Comparison of ENCODE assay signal across 8 cellular contexts in genomic region chr2:3535794-3536681, GRCh38. TPM values are rescaled to one million over a fixed set of nuclear protein-coding genes. Genes with fewer than 3 reads are reported as not detected.
DNase-seq lines count a peak whose midpoint lies in the region; ATAC-seq and TF ChIP-seq lines count a peak whose summit lies in the region.

No MANE protein-coding gene starts in this region.

- peaks cover 11% of the 10 kb centered on the region for H3K4me1 Mint-ChIP-seq in activated CD4-positive, alpha-beta T cell treated with anti-CD3 and anti-CD28 coated beads for 36 hours
- no peaks in the 10 kb centered on the region for H3K4me1 Mint-ChIP-seq in effector memory CD8-positive, alpha-beta T cell (ENCODE audit: low read depth in 2 of 2)
- H3K4me1 Mint-ChIP-seq in mesothelial cell of epicardium (peaks cover 19% of the 10 kb centered on the region), type B pancreatic cell (ENCODE audit: unreplicated experiment) (peaks cover 12% of the 10 kb centered on the region)

- peak; percentile 77 for ATAC-seq in activated CD4-positive, alpha-beta T cell treated with anti-CD3 and anti-CD28 coated beads for 36 hours
- ATAC-seq in effector memory CD8-positive, alpha-beta T cell (replicated peaks), result no peak

- peak; percentile 28 for DNase-seq in activated CD4-positive, alpha-beta T cell treated with anti-CD3 and anti-CD28 coated beads for 36 hours
- no peak for DNase-seq in activated CD4-positive, alpha-beta T cell treated with anti-CD3 and anti-CD28 coated beads for 4 hours
- DNase-seq in RPMI7951 (ENCODE audit: low read depth) (peak; percentile 93), mesothelial cell of epicardium (ENCODE audit: low spot score in 2 of 2, unreplicated experiment in 2 of 2) (peak; percentile 43 to 75), type B pancreatic cell (ENCODE audit: extremely low spot score, unreplicated experiment) (no peak), NCI-H2107 (lab: John Stamatoyannopoulos, UW) (no peak), NCI-H1694 (lab: John Stamatoyannopoulos, UW) (no peak)
- no peak for DNase-seq in effector memory CD8-positive, alpha-beta T cell

- H3K9me3 Mint-ChIP-seq in activated CD4-positive, alpha-beta T cell treated with anti-CD3 and anti-CD28 coated beads for 36 hours (ENCODE audit: low read depth), result no peaks in the 10 kb centered on the region
- no peaks in the 10 kb centered on the region for H3K9me3 Mint-ChIP-seq in effector memory CD8-positive, alpha-beta T cell
- H3K9me3 Mint-ChIP-seq in mesothelial cell of epicardium (no peaks in the 10 kb centered on the region), type B pancreatic cell (no peaks in the 10 kb centered on the region)

- peak overlapping the region; percentile 80 for H3K27ac Mint-ChIP-seq in activated CD4-positive, alpha-beta T cell treated with anti-CD3 and anti-CD28 coated beads for 36 hours
- peak overlapping the region; percentile 62 to 76 for H3K27ac Mint-ChIP-seq in effector memory CD8-positive, alpha-beta T cell
- peak overlapping the region; percentile 100 for H3K27ac Mint-ChIP-seq in mesothelial cell of epicardium
- peak overlapping the region; percentile 99 for H3K27ac Mint-ChIP-seq in type B pancreatic cell

- CTCF ChIA-PET in activated CD4-positive, alpha-beta T cell treated with anti-CD3 and anti-CD28 coated beads for 36 hours (lab: Charles Lee), result interaction anchor here (0.5 to 0.7 kb wide), 2 partner anchors 11 to 632 kb away, joined by 3 read pairs; no protein-coding TSS in a partner anchor

- TF ChIP-seq CTCF in mesothelial cell of epicardium (IDR thresholded peaks at IDR 0.05; ENCODE audit: unreplicated experiment) (no peak), type B pancreatic cell (conservative IDR thresholded peaks at IDR 0.05) (no peak)

- peaks cover 14% of the 10 kb centered on the region for H3K36me3 Mint-ChIP-seq in activated CD4-positive, alpha-beta T cell treated with anti-CD3 and anti-CD28 coated beads for 36 hours (ENCODE audit: low read depth)
- peaks cover 19% of the 10 kb centered on the region for H3K36me3 Mint-ChIP-seq in effector memory CD8-positive, alpha-beta T cell (ENCODE audit: insufficient read depth)
- H3K36me3 Mint-ChIP-seq in mesothelial cell of epicardium, result peaks cover 8% of the 10 kb centered on the region
- no peaks in the 10 kb centered on the region for H3K36me3 Mint-ChIP-seq in type B pancreatic cell

- intact Hi-C loops in activated CD4-positive, alpha-beta T cell treated with anti-CD3 and anti-CD28 coated beads for 36 hours (cut with DNase I, micrococcal nuclease), result no loop called here

- peak overlapping the region; percentile 69 for H3K4me3 Mint-ChIP-seq in activated CD4-positive, alpha-beta T cell treated with anti-CD3 and anti-CD28 coated beads for 36 hours
- H3K4me3 Mint-ChIP-seq in effector memory CD8-positive, alpha-beta T cell, result peak overlapping the region; percentile 54 to 76
- peak overlapping the region; percentile 81 for H3K4me3 Mint-ChIP-seq in mesothelial cell of epicardium
- peak overlapping the region; percentile 84 for H3K4me3 Mint-ChIP-seq in type B pancreatic cell

- POLR2A ChIA-PET in activated CD4-positive, alpha-beta T cell treated with anti-CD3 and anti-CD28 coated beads for 36 hours (lab: Charles Lee), result interaction anchor here (0.6 kb wide), 1 partner anchor 20 kb away, joined by 4 read pairs; no protein-coding TSS in a partner anchor

- H3K27me3 Mint-ChIP-seq in activated CD4-positive, alpha-beta T cell treated with anti-CD3 and anti-CD28 coated beads for 36 hours, result no peaks in the 10 kb centered on the region
- no peaks in the 10 kb centered on the region for H3K27me3 Mint-ChIP-seq in effector memory CD8-positive, alpha-beta T cell
- H3K27me3 Mint-ChIP-seq in mesothelial cell of epicardium (ENCODE audit: low read depth) (no peaks in the 10 kb centered on the region), type B pancreatic cell (no peaks in the 10 kb centered on the region)

RNA-seq across cellular contexts. Expression of gene ADI1, which starts 16.7 kb away (rescaled TPM):
- total RNA-seq in activated CD4-positive, alpha-beta T cell treated with anti-CD3 and anti-CD28 coated beads for 36 hours, result 10 to 100 TPM; 32.3 to 33.3 TPM
- 91.8 and 102 TPM in 2 replicates for total RNA-seq in RPMI7951 (2014; rRNA removed; shearing (Covaris generic))
- total RNA-seq in mesothelial cell of epicardium (16.6 to 18.7 TPM (median 17.6 TPM) in 3 replicates), type B pancreatic cell (ENCODE audit: low replicate concordance) (40.0 and 54.7 TPM in 2 replicates)

RNA-seq across cellular contexts. Expression of gene RNASEH1, which starts 22.1 kb away (rescaled TPM):
- total RNA-seq in activated CD4-positive, alpha-beta T cell treated with anti-CD3 and anti-CD28 coated beads for 36 hours, result 10 to 100 TPM; 14.6 to 24.0 TPM
- 24.9 and 29.3 TPM in 2 replicates for total RNA-seq in RPMI7951 (2014; rRNA removed; shearing (Covaris generic))
- total RNA-seq in mesothelial cell of epicardium (21.1 to 24.3 TPM (median 22.5 TPM) in 3 replicates), type B pancreatic cell (ENCODE audit: low replicate concordance) (19.3 and 21.7 TPM in 2 replicates)

RNA-seq across cellular contexts. Expression of gene RPS7, which starts 39.0 kb away (rescaled TPM):
- 1,000 to 10,000 TPM; 1,481 to 1,840 TPM for total RNA-seq in activated CD4-positive, alpha-beta T cell treated with anti-CD3 and anti-CD28 coated beads for 36 hours
- total RNA-seq in RPMI7951 (2014; rRNA removed; shearing (Covaris generic)), result 2,566 and 3,002 TPM in 2 replicates
- total RNA-seq in mesothelial cell of epicardium (1,528 to 1,604 TPM (median 1,590 TPM) in 3 replicates), type B pancreatic cell (ENCODE audit: low replicate concordance) (1,678 and 1,855 TPM in 2 replicates)

RNA-seq across cellular contexts. Expression of gene COLEC11, which starts 58.9 kb away (rescaled TPM):
- under 1 TPM; 0.18 to 0.37 TPM for total RNA-seq in activated CD4-positive, alpha-beta T cell treated with anti-CD3 and anti-CD28 coated beads for 36 hours
- total RNA-seq in RPMI7951 (2014; rRNA removed; shearing (Covaris generic)), result 0.48 TPM in 1 of 2 replicates, not detected in the other
- total RNA-seq in mesothelial cell of epicardium (9.8 to 10.8 TPM (median 10.1 TPM) in 3 replicates), type B pancreatic cell (ENCODE audit: low replicate concordance) (0.33 and 0.63 TPM in 2 replicates)

Comparison
In these comparisons a context has a peak if more than half of its experiments do, and no peak if none do; other contexts are left out.
1. DNase-seq: peak in activated CD4-positive, alpha-beta T cell treated with anti-CD3 and anti-CD28 coated beads for 36 hours (single experiment), RPMI7951 (single experiment) and mesothelial cell of epicardium (2 of 2); none in activated CD4-positive, alpha-beta T cell treated with anti-CD3 and anti-CD28 coated beads for 4 hours (0 of 2), effector memory CD8-positive, alpha-beta T cell (0 of 3), type B pancreatic cell (single experiment), NCI-H2107 (single experiment) and NCI-H1694 (single experiment).
2. Peak in every context shown above with its lines, with median percentiles within 50 percentile points of each other: H3K27ac Mint-ChIP-seq and H3K4me3 Mint-ChIP-seq.